ENCODE assay signal across 20 cellular contexts in genomic region chr1:8745749-8746390, GRCh38.
A peak's percentile ranks its signal among the peaks of the same experiment; 100 is the strongest.
DNase-seq lines count a peak whose midpoint lies in the region; ATAC-seq and TF ChIP-seq lines count a peak whose summit lies in the region.
"Had no signal": no experiment of that assay in that cellular context is flagged by ENCODE, and none has a peak within 500 bp of the region (broad histone marks: within the 10 kb centered on the region; RNA-seq: fewer than 3 reads in every experiment).

No MANE protein-coding gene starts in this region.

- no peak overlapping the region for H3K4me3 ChIP-seq in GM23338
- H3K4me3 ChIP-seq in heart right ventricle: no peak overlapping the region
- H3K4me3 ChIP-seq: SJSA1 had no signal

- peaks cover 7% of the 10 kb centered on the region; the same call in 2 of the 3 replicates for H3K36me3 Mint-ChIP-seq in GM23338 (ENCODE audit: low read depth)
- H3K36me3 Mint-ChIP-seq in stimulated activated naive B cell treated with anti-CD40 and anti-IgM and Interleukin-4, amounts not matched to agents 10 μg/mL and 1 μg/mL and 100 μg/mL, for 72 hours: peaks cover 18 to 26% of the 10 kb centered on the region in 2 donors
- H3K36me3 Mint-ChIP-seq: CD14-positive monocyte had no signal

- H3K27me3 Mint-ChIP-seq in GM23338 (ENCODE audit: insufficient read depth, low read depth, poor library complexity): no peaks in the 10 kb centered on the region
- no peaks in the 10 kb centered on the region for H3K27me3 Mint-ChIP-seq in stimulated activated naive B cell treated with anti-CD40 and anti-IgM and Interleukin-4, amounts not matched to agents 10 μg/mL and 1 μg/mL and 100 μg/mL, for 72 hours
- H3K27me3 Mint-ChIP-seq: T-cell had no signal

- intact Hi-C loops in heart right ventricle (cut with DNase I): no loop called here

- H3K27ac ChIP-seq in GM23338 (ENCODE audit: low read depth) (0 out of 2 replicates have a peak overlapping the region, but pooled peaks have one; percentile 33), heart right ventricle (no peak overlapping the region)
- H3K27ac ChIP-seq: SJSA1 had no signal

- no peak overlapping the region for H3K4me2 ChIP-seq in GM23338

- H3K4me3 Mint-ChIP-seq in GM23338: no peak overlapping the region
- H3K4me3 Mint-ChIP-seq in stimulated activated naive B cell treated with anti-CD40 and anti-IgM and Interleukin-4, amounts not matched to agents 10 μg/mL and 1 μg/mL and 100 μg/mL, for 72 hours: no peak overlapping the region
- H3K4me3 Mint-ChIP-seq: CD14-positive monocyte, H9, T-cell had no signal

- H3K4me1 ChIP-seq in GM23338 (ENCODE audit: insufficient read depth): no peaks in the 10 kb centered on the region
- H3K4me1 ChIP-seq in heart right ventricle: no peaks in the 10 kb centered on the region

- no peak for ATAC-seq in GM23338
- ATAC-seq in HG03432 (IDR thresholded peaks at IDR 0.05; ENCODE audit: unreplicated experiment): no peak
- no peak for ATAC-seq in HG03342 (IDR thresholded peaks at IDR 0.05; ENCODE audit: unreplicated experiment)
- no peak for ATAC-seq in stimulated activated naive B cell treated with anti-CD40 and anti-IgM and Interleukin-4, amounts not matched to agents 10 μg/mL and 1 μg/mL and 100 μg/mL, for 72 hours (replicated peaks)
- no peak for ATAC-seq in heart right ventricle
- ATAC-seq: T-cell had no signal

- TF ChIP-seq CTCF in GM23338 (conservative IDR thresholded peaks at IDR 0.05; ENCODE audit: low read depth in 2 of 2): no peak
- TF ChIP-seq CTCF in heart right ventricle (IDR thresholded peaks at IDR 0.05): no peak

- H3K9me3 ChIP-seq in heart right ventricle: no peaks in the 10 kb centered on the region
- H3K9me3 ChIP-seq: SJSA1 had no signal

- no peaks in the 10 kb centered on the region for H3K27me3 ChIP-seq in GM23338 (ENCODE audit: insufficient read depth)
- no peaks in the 10 kb centered on the region for H3K27me3 ChIP-seq in heart right ventricle
- H3K27me3 ChIP-seq: SJSA1 had no signal

- peaks cover 24% of the 10 kb centered on the region for H4K20me1 ChIP-seq in GM23338 (replicated peaks; ENCODE audit: insufficient read depth)

- no peaks in the 10 kb centered on the region for H3K9me2 ChIP-seq in GM23338 (ENCODE audit: insufficient read depth)

- in situ Hi-C loops in ACHN (cut with HindIII; ENCODE audit: low pct_ligation_motif_present, low pct_unique_long_range_greater_than_20kb, low sequenced_read_pairs): no loop called here

- DNase-seq in ACHN (peak; percentile 33), GM23338 (ENCODE audit: low spot score) (no peak), SK-N-DZ (ENCODE audit: low spot score) (peak; percentile 24), islet precursor cell (peak; percentile 56), heart right ventricle (no peak)
- DNase-seq in stimulated activated naive B cell treated with anti-CD40 and anti-IgM and Interleukin-4, amounts not matched to agents 10 μg/mL and 1 μg/mL and 100 μg/mL, for 72 hours: no peak
- DNase-seq: Calu3, DMS79, GF-D8, H9, Kasumi-1, NCI-H1417, NCI-H1930, NCI-H2171, NCI-H446 treated with DMSO at 0.1 percent for 48 hours, T-cell had no signal

- H2AFZ ChIP-seq in GM23338: no peak overlapping the region

- peaks cover 1% of the 10 kb centered on the region; the same call in 2 of the 3 replicates for H3K4me1 Mint-ChIP-seq in GM23338
- peaks cover 9 to 27% of the 10 kb centered on the region in 2 donors for H3K4me1 Mint-ChIP-seq in stimulated activated naive B cell treated with anti-CD40 and anti-IgM and Interleukin-4, amounts not matched to agents 10 μg/mL and 1 μg/mL and 100 μg/mL, for 72 hours

- H3K36me3 ChIP-seq in GM23338 (ENCODE audit: insufficient read depth): no peaks in the 10 kb centered on the region
- H3K36me3 ChIP-seq in heart right ventricle: no peaks in the 10 kb centered on the region
- H3K36me3 ChIP-seq: SJSA1 had no signal

- H3F3A ChIP-seq in GM23338 (replicated peaks; ENCODE audit: low read depth): no peaks in the 10 kb centered on the region

- peaks cover 84% of the 10 kb centered on the region for H3K79me2 ChIP-seq in GM23338 (replicated peaks; ENCODE audit: insufficient read depth)

- no peaks in the 10 kb centered on the region; the same call in 2 of the 3 replicates for H3K9me3 Mint-ChIP-seq in GM23338
- peaks cover 0 to 3% of the 10 kb centered on the region in 2 donors for H3K9me3 Mint-ChIP-seq in stimulated activated naive B cell treated with anti-CD40 and anti-IgM and Interleukin-4, amounts not matched to agents 10 μg/mL and 1 μg/mL and 100 μg/mL, for 72 hours
- H3K9me3 Mint-ChIP-seq: T-cell had no signal

- WGBS in heart right ventricle, 2 donors: 87 to 92% methylated on average over 6 of the region's 6 CpGs

- no peak overlapping the region for H3K27ac Mint-ChIP-seq in GM23338
- no peak overlapping the region for H3K27ac Mint-ChIP-seq in stimulated activated naive B cell treated with anti-CD40 and anti-IgM and Interleukin-4, amounts not matched to agents 10 μg/mL and 1 μg/mL and 100 μg/mL, for 72 hours
- H3K27ac Mint-ChIP-seq: CD14-positive monocyte, T-cell had no signal

TF ChIP-seq in GM23338, 12 proteins besides CTCF, POLR2A, EP300 and RAD21:
- TF ChIP-seq STAT1 (IDR thresholded peaks at IDR 0.05; ENCODE audit: unreplicated experiment) (no peak), EZH2 (IDR thresholded peaks at IDR 0.05; ENCODE audit: low read depth, unreplicated experiment) (no peak), ZNF114 (CRISPR knock-in tag; IDR thresholded peaks at IDR 0.05) (no peak), NANOG (IDR thresholded peaks at IDR 0.05; ENCODE audit: borderline replicate concordance) (no peak)

Comparison
In these comparisons a context has a peak if more than half of its experiments do, and no peak if none do; other contexts are left out.
1. DNase-seq: peak in ACHN (single experiment), SK-N-DZ (single experiment) and islet precursor cell (single experiment); none in GM23338 (single experiment), stimulated activated naive B cell treated with anti-CD40 and anti-IgM and Interleukin-4, amounts not matched to agents 10 μg/mL and 1 μg/mL and 100 μg/mL, for 72 hours (single experiment) and heart right ventricle (0 of 2).